Comparison of ENCODE assay signal across 17 cellular contexts in the genomic region with DNA sequence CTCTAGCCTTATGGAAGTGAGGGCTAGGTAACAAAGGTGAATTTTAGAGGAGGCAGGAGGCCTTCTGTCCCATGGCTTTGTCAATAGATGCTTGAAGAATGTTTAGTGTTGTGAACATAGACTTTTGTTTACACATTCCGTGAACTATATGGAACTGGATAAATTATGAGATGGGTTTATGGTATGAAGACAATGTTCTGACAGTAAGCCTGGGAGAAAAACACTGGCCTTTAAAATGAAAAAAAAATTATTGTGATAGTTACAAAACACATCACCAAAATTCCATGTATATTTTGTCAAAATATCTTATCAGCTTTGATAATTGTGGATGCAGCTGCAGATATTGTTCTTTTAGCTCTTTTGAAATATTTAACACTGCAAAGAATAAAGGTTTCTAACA.
DNase-seq lines count a peak whose midpoint lies in the region; ATAC-seq and TF ChIP-seq lines count a peak whose summit lies in the region.
"Had no signal": no experiment of that assay in that cellular context is flagged by ENCODE, and none has a peak within 500 bp of the region (broad histone marks: within the 10 kb centered on the region; RNA-seq: fewer than 3 reads in every experiment).

No MANE protein-coding gene starts in this region.

- no peaks in the 10 kb centered on the region for H3K36me3 Mint-ChIP-seq in activated T-helper 2 cell treated with anti-CD3 and anti-CD28 coated beads, Interferon-gamma antibody, Interleukin-2, Interleukin-4, amounts not matched to agents 10 μg/mL and 5 μg/mL and 100 μg/mL, durations not matched to agents 14 hours and 24 hours and 36 hours (ENCODE audit: low read depth)
- H3K36me3 Mint-ChIP-seq in activated CD8-positive, alpha-beta T cell treated with anti-CD3 and anti-CD28 coated beads, Interleukin-2, amount 10 ng/mL, durations not matched to agents 7 days and 5 days (ENCODE audit: low read depth) = no peaks in the 10 kb centered on the region
- H3K36me3 Mint-ChIP-seq: CD4-positive, alpha-beta memory T cell had no signal

- H3K9me3 Mint-ChIP-seq in activated T-helper 2 cell treated with anti-CD3 and anti-CD28 coated beads, Interferon-gamma antibody, Interleukin-2, Interleukin-4, amounts not matched to agents 10 μg/mL and 5 μg/mL and 100 μg/mL, durations not matched to agents 14 hours and 24 hours and 36 hours = no peaks in the 10 kb centered on the region
- H3K9me3 Mint-ChIP-seq in activated CD8-positive, alpha-beta T cell treated with anti-CD3 and anti-CD28 coated beads, Interleukin-2, amount 10 ng/mL, durations not matched to agents 7 days and 5 days (ENCODE audit: insufficient read depth) = no peaks in the 10 kb centered on the region
- H3K9me3 Mint-ChIP-seq: CD4-positive, alpha-beta memory T cell; GM23338; H9 had no signal

- H3K27me3 Mint-ChIP-seq in activated T-helper 2 cell treated with anti-CD3 and anti-CD28 coated beads, Interferon-gamma antibody, Interleukin-2, Interleukin-4, amounts not matched to agents 10 μg/mL and 5 μg/mL and 100 μg/mL, durations not matched to agents 14 hours and 24 hours and 36 hours (ENCODE audit: low read depth) = peaks cover 1% of the 10 kb centered on the region
- no peaks in the 10 kb centered on the region for H3K27me3 Mint-ChIP-seq in activated CD8-positive, alpha-beta T cell treated with anti-CD3 and anti-CD28 coated beads, Interleukin-2, amount 10 ng/mL, durations not matched to agents 7 days and 5 days (ENCODE audit: low read depth)

- no peak for TF ChIP-seq CTCF in fibroblast of villous mesenchyme (IDR thresholded peaks at IDR 0.05; ENCODE audit: insufficient read depth, low read depth, low read length)

- no peaks in the 10 kb centered on the region for H3K36me3 ChIP-seq in adipocyte (ENCODE audit: control insufficient read depth, insufficient read depth, low read length, severe bottlenecking)

- CTCF ChIA-PET in activated CD8-positive, alpha-beta T cell treated with anti-CD3 and anti-CD28 coated beads, Interleukin-2, amount 10 ng/mL, durations not matched to agents 7 days and 5 days (lab: Charles Lee) = no interaction called here

- no peaks in the 10 kb centered on the region for H3K27me3 ChIP-seq in adipocyte (replicated peaks; ENCODE audit: control insufficient read depth, insufficient read depth, low read length)

- no peak overlapping the region for H3K27ac Mint-ChIP-seq in activated T-helper 2 cell treated with anti-CD3 and anti-CD28 coated beads, Interferon-gamma antibody, Interleukin-2, Interleukin-4, amounts not matched to agents 10 μg/mL and 5 μg/mL and 100 μg/mL, durations not matched to agents 14 hours and 24 hours and 36 hours
- no peak overlapping the region for H3K27ac Mint-ChIP-seq in activated CD8-positive, alpha-beta T cell treated with anti-CD3 and anti-CD28 coated beads, Interleukin-2, amount 10 ng/mL, durations not matched to agents 7 days and 5 days
- H3K27ac Mint-ChIP-seq: CD4-positive, alpha-beta memory T cell; GM23338; H9 had no signal

- no peak overlapping the region for H3K9ac ChIP-seq in adipocyte (ENCODE audit: low read length)

- no peaks in the 10 kb centered on the region for H3K4me1 ChIP-seq in adipocyte (ENCODE audit: control insufficient read depth, insufficient read depth, low read length)

- no peak for ATAC-seq in activated CD8-positive, alpha-beta T cell treated with anti-CD3 and anti-CD28 coated beads, Interleukin-2, amount 10 ng/mL, durations not matched to agents 7 days and 5 days
- no peak for ATAC-seq in GM18517 (IDR thresholded peaks at IDR 0.05; ENCODE audit: unreplicated experiment)
- ATAC-seq: GM23338, HCT116 had no signal

- H3K9me3 ChIP-seq in adipocyte (ENCODE audit: control insufficient read depth, low read length) = no peaks in the 10 kb centered on the region

- DNase-seq in DMS153 (lab: John Stamatoyannopoulos, UW) (peak; percentile 32), DMS153 treated with DMSO at 0.1 percent for 48 hours (lab: John Stamatoyannopoulos, UW; ENCODE audit: unreplicated experiment) (no peak), adipocyte (ENCODE audit: low read depth) (peak; percentile 4), fibroblast of villous mesenchyme (ENCODE audit: low read depth) (peak; percentile 10)
- DNase-seq in activated T-helper 2 cell treated with anti-CD3 and anti-CD28 coated beads, Interferon-gamma antibody, Interleukin-2, Interleukin-4, amounts not matched to agents 10 μg/mL and 5 μg/mL and 100 μg/mL, durations not matched to agents 14 hours and 24 hours and 36 hours (ENCODE audit: low spot score) = no peak
- DNase-seq in activated CD8-positive, alpha-beta T cell treated with anti-CD3 and anti-CD28 coated beads, Interleukin-2, amount 10 ng/mL, durations not matched to agents 7 days and 5 days = no peak
- DNase-seq: C1 segment of cervical spinal cord; Calu3; CD4-positive, alpha-beta memory T cell; COR-L47; DMS53; DMS79 treated with DMSO at 0.1 percent for 48 hours; GF-D8; H9 had no signal

- no peak overlapping the region for H3K4me3 ChIP-seq in adipocyte (ENCODE audit: low read length)
- H3K4me3 ChIP-seq in fibroblast of villous mesenchyme (ENCODE audit: low read depth, low read length) = no peak overlapping the region
- H3K4me3 ChIP-seq: GM23338 had no signal

- no peak overlapping the region for H3K4me3 Mint-ChIP-seq in activated T-helper 2 cell treated with anti-CD3 and anti-CD28 coated beads, Interferon-gamma antibody, Interleukin-2, Interleukin-4, amounts not matched to agents 10 μg/mL and 5 μg/mL and 100 μg/mL, durations not matched to agents 14 hours and 24 hours and 36 hours (ENCODE audit: low read depth)
- H3K4me3 Mint-ChIP-seq in activated CD8-positive, alpha-beta T cell treated with anti-CD3 and anti-CD28 coated beads, Interleukin-2, amount 10 ng/mL, durations not matched to agents 7 days and 5 days = no peak overlapping the region
- H3K4me3 Mint-ChIP-seq: CD4-positive, alpha-beta memory T cell; GM23338; H9 had no signal

- peaks cover 3% of the 10 kb centered on the region for H3K4me1 Mint-ChIP-seq in activated T-helper 2 cell treated with anti-CD3 and anti-CD28 coated beads, Interferon-gamma antibody, Interleukin-2, Interleukin-4, amounts not matched to agents 10 μg/mL and 5 μg/mL and 100 μg/mL, durations not matched to agents 14 hours and 24 hours and 36 hours (ENCODE audit: low read depth)
- peaks cover 14% of the 10 kb centered on the region for H3K4me1 Mint-ChIP-seq in activated CD8-positive, alpha-beta T cell treated with anti-CD3 and anti-CD28 coated beads, Interleukin-2, amount 10 ng/mL, durations not matched to agents 7 days and 5 days (ENCODE audit: low read depth)

- POLR2A ChIA-PET in activated CD8-positive, alpha-beta T cell treated with anti-CD3 and anti-CD28 coated beads, Interleukin-2, amount 10 ng/mL, durations not matched to agents 7 days and 5 days (lab: Charles Lee) = no interaction called here

- intact Hi-C loops in activated T-helper 2 cell treated with anti-CD3 and anti-CD28 coated beads, Interferon-gamma antibody, Interleukin-2, Interleukin-4, amounts not matched to agents 10 μg/mL and 5 μg/mL and 100 μg/mL, durations not matched to agents 14 hours and 24 hours and 36 hours (cut with micrococcal nuclease) = no loop called here

Comparison
In these comparisons a context has a peak if more than half of its experiments do, and no peak if none do; other contexts are left out.
1. DNase-seq: peak in DMS153 (single experiment), adipocyte (single experiment) and fibroblast of villous mesenchyme (single experiment); none in DMS153 treated with DMSO at 0.1 percent for 48 hours (single experiment), activated T-helper 2 cell treated with anti-CD3 and anti-CD28 coated beads, Interferon-gamma antibody, Interleukin-2, Interleukin-4, amounts not matched to agents 10 μg/mL and 5 μg/mL and 100 μg/mL, durations not matched to agents 14 hours and 24 hours and 36 hours (single experiment) and activated CD8-positive, alpha-beta T cell treated with anti-CD3 and anti-CD28 coated beads, Interleukin-2, amount 10 ng/mL, durations not matched to agents 7 days and 5 days (single experiment).